Comparison of ENCODE assay signal across 18 cellular contexts in genomic region chr11:7072401-7073028, GRCh38. TPM values are rescaled to one million over a fixed set of nuclear protein-coding genes. Genes with fewer than 3 reads are reported as not detected.
DNase-seq lines count a peak whose midpoint lies in the region; TF ChIP-seq lines count a peak whose summit lies in the region.
"Had no signal": no experiment of that assay in that cellular context is flagged by ENCODE, and none has a peak within 500 bp of the region (broad histone marks: within the 10 kb centered on the region; RNA-seq: fewer than 3 reads in every experiment).

No MANE protein-coding gene starts in this region.

- H3K4me1 Mint-ChIP-seq in progenitor cell of endocrine pancreas (ENCODE audit: low read depth) = peaks cover 11% of the 10 kb centered on the region
- H3K4me1 Mint-ChIP-seq: CD4-positive, alpha-beta memory T cell had no signal

- peak overlapping the region; percentile 74 for H3K27ac Mint-ChIP-seq in progenitor cell of endocrine pancreas
- H3K27ac Mint-ChIP-seq: CD4-positive, alpha-beta memory T cell had no signal

- whole genome bisulfite sequencing in stomach, 5 donors = 32 to 56% (median 44%) methylated on average over 4 of the region's 4 CpGs

- H3K4me1 ChIP-seq in stomach = no peaks in the 10 kb centered on the region
- H3K4me1 ChIP-seq: BE2C had no signal

- no peak for TF ChIP-seq EP300 in stomach (IDR thresholded peaks at IDR 0.05)

- peaks cover 4% of the 10 kb centered on the region for H3K9me3 Mint-ChIP-seq in progenitor cell of endocrine pancreas (ENCODE audit: low read depth)

- no peak overlapping the region for H3K4me3 ChIP-seq in epithelial cell of esophagus (ENCODE audit: low read length)
- H3K4me3 ChIP-seq in stomach = no peak overlapping the region

- DNase-seq in DMS79 (lab: John Stamatoyannopoulos, UW) (peak; percentile 2), DMS79 treated with DMSO at 0.1 percent for 48 hours (lab: John Stamatoyannopoulos, UW) (no peak), NCI-H510A treated with DMSO at 0.1 percent for 48 hours (lab: John Stamatoyannopoulos, UW) (peak; percentile 21), epithelial cell of esophagus (ENCODE audit: low read depth) (peak; percentile 62), progenitor cell of endocrine pancreas (ENCODE audit: low spot score, unreplicated experiment) (no peak), stomach (no peak), HK-2 (ENCODE audit: unreplicated experiment) (no peak), RKO (ENCODE audit: low spot score) (no peak)
- DNase-seq: BE2C; CD4-positive, alpha-beta memory T cell; NCI-H1092 treated with DMSO at 0.1 percent for 48 hours; NCI-H1694 treated with DMSO at 0.1 percent for 48 hours; NCI-H524 treated with DMSO at 0.1 percent for 48 hours; NK-92 treated with Interleukin-12 subunit alpha and Interleukin-12 subunit beta, amount 100 ng/mL, for 24 hours had no signal

- H3K27me3 ChIP-seq in stomach = peaks cover 0 to 6% (median 0%) of the 10 kb centered on the region in 3 donors

- TF ChIP-seq CTCF in epithelial cell of esophagus (IDR thresholded peaks at IDR 0.05; ENCODE audit: insufficient read depth, low read depth, low read length, missing control alignments) = no peak
- no peak for TF ChIP-seq CTCF in progenitor cell of endocrine pancreas (IDR thresholded peaks at IDR 0.05; ENCODE audit: unreplicated experiment)
- TF ChIP-seq CTCF in stomach (IDR thresholded peaks at IDR 0.05) = no peak

- TF ChIP-seq POLR2A in stomach (IDR thresholded peaks at IDR 0.05) = no peak

- no peaks in the 10 kb centered on the region for H3K36me3 ChIP-seq in stomach
- H3K36me3 ChIP-seq: BE2C had no signal

- no peak overlapping the region for H3K27ac ChIP-seq in stomach
- H3K27ac ChIP-seq: 22Rv1 had no signal

- H3K9me3 ChIP-seq in stomach = no peaks in the 10 kb centered on the region
- H3K9me3 ChIP-seq: BE2C had no signal

- intact Hi-C loops in stomach (cut with DNase I; ENCODE audit: low total_unique reads) = no loop called here

- H3K36me3 Mint-ChIP-seq in progenitor cell of endocrine pancreas (ENCODE audit: insufficient read depth) = no peaks in the 10 kb centered on the region
- H3K36me3 Mint-ChIP-seq: CD4-positive, alpha-beta memory T cell had no signal

- H3K27me3 Mint-ChIP-seq in progenitor cell of endocrine pancreas = no peaks in the 10 kb centered on the region

- H3K4me3 Mint-ChIP-seq in progenitor cell of endocrine pancreas (ENCODE audit: low read depth) = no peak overlapping the region
- H3K4me3 Mint-ChIP-seq: CD4-positive, alpha-beta memory T cell had no signal

RNA-seq across cellular contexts. Expression of gene RBMXL2, which starts 16.3 kb away (rescaled TPM):
- 0.14 TPM in 1 of 2 replicates, not detected in the other for total RNA-seq in progenitor cell of endocrine pancreas
- 1 to 10 TPM in 1 of 5 donors, under 1 TPM in 1, not detected in 3; 0.18 to 7.6 TPM for total RNA-seq in stomach
- polyA plus RNA-seq in stomach = not detected
- total RNA-seq: CD4-positive, alpha-beta memory T cell; H1; MCF 10A had no signal
- polyA plus RNA-seq: CD4-positive, alpha-beta memory T cell; H1 had no signal

RNA-seq across cellular contexts. Expression of gene NLRP14, which starts 52.2 kb away (rescaled TPM):
- total RNA-seq in progenitor cell of endocrine pancreas (0.26 and 0.29 TPM in 2 replicates), stomach (under 1 TPM in 1 of 5 donors, not detected in 4; 0.18 TPM)
- not detected for polyA plus RNA-seq in stomach
- total RNA-seq: CD4-positive, alpha-beta memory T cell; H1; MCF 10A had no signal
- polyA plus RNA-seq: CD4-positive, alpha-beta memory T cell had no signal

RNA-seq across cellular contexts. Expression of gene ZNF214, which starts 52.4 kb away (rescaled TPM):
- total RNA-seq in progenitor cell of endocrine pancreas (10.8 and 11.4 TPM in 2 replicates), stomach (1 to 10 TPM in 1 of 5 donors, under 1 TPM in 2, not detected in 2; 0.58 to 4.0 (median 0.87) TPM)
- under 1 TPM; 0.37 to 0.63 (median 0.61) TPM for polyA plus RNA-seq in stomach
- total RNA-seq: CD4-positive, alpha-beta memory T cell; OCI-LY7 had no signal
- polyA plus RNA-seq: CD4-positive, alpha-beta memory T cell had no signal

Comparison
In these comparisons a context has a peak if more than half of its experiments do, and no peak if none do; other contexts are left out.
1. DNase-seq: peak in DMS79 (single experiment), NCI-H510A treated with DMSO at 0.1 percent for 48 hours (single experiment) and epithelial cell of esophagus (single experiment); none in DMS79 treated with DMSO at 0.1 percent for 48 hours (single experiment), progenitor cell of endocrine pancreas (single experiment), stomach (single experiment), HK-2 (single experiment) and RKO (single experiment).